8 cellular contexts compared by ENCODE assay signal in the genomic region with DNA sequence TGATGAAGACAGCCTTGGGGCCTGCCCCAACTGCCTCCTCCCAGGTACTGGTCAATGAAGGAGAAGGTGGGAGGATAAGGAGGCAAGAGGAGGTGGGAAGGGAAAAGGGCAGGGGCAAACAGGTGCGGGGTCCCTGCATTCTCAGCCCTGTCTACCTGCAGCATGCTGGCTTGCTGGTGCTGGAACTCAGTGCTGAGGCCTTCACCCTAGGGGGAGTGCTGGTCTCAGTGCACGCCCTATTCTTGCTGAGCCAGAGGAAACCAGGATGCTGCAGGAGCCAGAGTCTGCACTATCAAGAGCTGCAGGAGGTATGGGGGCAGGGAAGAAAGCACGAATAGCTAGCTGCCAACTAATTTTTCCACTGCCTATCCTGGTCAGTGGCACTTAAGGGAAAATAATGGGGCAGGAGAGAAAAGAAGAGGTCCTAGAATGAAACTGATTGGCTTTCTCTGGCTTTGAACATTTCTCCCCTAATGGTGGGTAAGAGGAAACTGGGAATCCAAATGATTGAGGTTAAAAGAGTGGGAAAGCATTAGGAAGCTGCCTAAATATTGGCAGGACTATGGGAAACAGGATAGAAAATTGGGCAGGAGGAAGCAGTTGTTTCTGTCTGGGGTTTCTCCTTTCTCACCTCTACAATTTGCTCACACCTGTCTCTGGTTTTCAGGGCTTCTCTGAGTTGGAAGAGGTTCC. TPM values are rescaled to one million over a fixed set of nuclear protein-coding genes. Genes with fewer than 3 reads are reported as not detected.
A peak's percentile ranks its signal among the peaks of the same experiment; 100 is the strongest.
DNase-seq lines count a peak whose midpoint lies in the region; ATAC-seq and TF ChIP-seq lines count a peak whose summit lies in the region.

No MANE protein-coding gene starts in this region.

- ATAC-seq in Right ventricle myocardium superior (ENCODE audit: poor library complexity) (no peak), GM19452 (IDR thresholded peaks at IDR 0.05; ENCODE audit: unreplicated experiment) (no peak)
- ATAC-seq in activated CD8-positive, alpha-beta T cell treated with anti-CD3 and anti-CD28 coated beads for 36 hours, result no peak

- no peaks in the 10 kb centered on the region for H3K9me3 Mint-ChIP-seq in activated CD8-positive, alpha-beta T cell treated with anti-CD3 and anti-CD28 coated beads for 36 hours

- H3K4me1 ChIP-seq in cardiac muscle cell (ENCODE audit: low read depth) (peaks cover 29% of the 10 kb centered on the region), transverse colon (peaks cover 45 to 76% (median 66%) of the 10 kb centered on the region in 4 donors)

- H3K36me3 Mint-ChIP-seq in activated CD8-positive, alpha-beta T cell treated with anti-CD3 and anti-CD28 coated beads for 36 hours (ENCODE audit: low read depth), result no peaks in the 10 kb centered on the region

- H3K4me1 Mint-ChIP-seq in activated CD8-positive, alpha-beta T cell treated with anti-CD3 and anti-CD28 coated beads for 36 hours (ENCODE audit: low read depth), result peaks cover 39% of the 10 kb centered on the region

- in situ Hi-C loops in transverse colon (cut with MboI; ENCODE audit: low pct_ligation_motif_present in 1 of 4, low pct_unique_long_range_greater_than_20kb in 1 of 4, low sequenced_read_pairs in 3 of 4) (no loop called here), GM13976 (cut with MboI; ENCODE audit: low sequenced_read_pairs, unreplicated experiment) (no loop called here)

- H3K27ac Mint-ChIP-seq in activated CD8-positive, alpha-beta T cell treated with anti-CD3 and anti-CD28 coated beads for 36 hours, result peak overlapping the region; percentile 1

- H3K36me3 ChIP-seq in cardiac muscle cell, result no peaks in the 10 kb centered on the region
- H3K36me3 ChIP-seq in kidney epithelial cell (ENCODE audit: control insufficient read depth, insufficient read depth, low read length), result no peaks in the 10 kb centered on the region
- H3K36me3 ChIP-seq in transverse colon, result no peaks in the 10 kb centered on the region

- no peak for TF ChIP-seq POLR2A in transverse colon (IDR thresholded peaks at IDR 0.05)

- no peak for TF ChIP-seq CTCF in cardiac muscle cell (IDR thresholded peaks at IDR 0.05; ENCODE audit: low read depth, low read length)
- TF ChIP-seq CTCF in activated CD8-positive, alpha-beta T cell treated with anti-CD3 and anti-CD28 coated beads for 36 hours (IDR thresholded peaks at IDR 0.05), result no peak
- TF ChIP-seq CTCF in kidney epithelial cell (IDR thresholded peaks at IDR 0.05; ENCODE audit: insufficient read depth, low read length, poor library complexity, severe bottlenecking), result no peak
- no peak for TF ChIP-seq CTCF in transverse colon (IDR thresholded peaks at IDR 0.05)
- no peak for TF ChIP-seq CTCF in GM13976 (IDR thresholded peaks at IDR 0.05; ENCODE audit: borderline replicate concordance, control extremely low read depth, extremely low read depth, insufficient read depth, missing control alignments)

- H3K27me3 Mint-ChIP-seq in activated CD8-positive, alpha-beta T cell treated with anti-CD3 and anti-CD28 coated beads for 36 hours, result no peaks in the 10 kb centered on the region

- H3K27me3 ChIP-seq in cardiac muscle cell (no peaks in the 10 kb centered on the region), kidney epithelial cell (ENCODE audit: control insufficient read depth, insufficient read depth, low read length) (no peaks in the 10 kb centered on the region), transverse colon (no peaks in the 10 kb centered on the region)

- no peak for TF ChIP-seq EP300 in transverse colon (IDR thresholded peaks at IDR 0.05; ENCODE audit: low read depth)

- H3K4me3 Mint-ChIP-seq in activated CD8-positive, alpha-beta T cell treated with anti-CD3 and anti-CD28 coated beads for 36 hours, result peak overlapping the region; percentile 80

- intact Hi-C loops in Right ventricle myocardium superior (cut with DNase I) (loop anchor here (5.0 kb wide), 1 partner anchor 85 kb away; no protein-coding TSS in a partner anchor), transverse colon (cut with DNase I; ENCODE audit: low total_unique reads) (no loop called here)
- intact Hi-C loops in activated CD8-positive, alpha-beta T cell treated with anti-CD3 and anti-CD28 coated beads for 36 hours (cut with micrococcal nuclease), result no loop called here

- 37% methylated on average over 3 of the region's 3 CpGs; no CpG with 5 or more reads in 1 of the 2 donors for WGBS in transverse colon (ENCODE audit: low coverage in 1 of 2), 2 donors

- H3K27ac ChIP-seq in cardiac muscle cell, result peak overlapping the region; percentile 3
- H3K27ac ChIP-seq in transverse colon, result peak overlapping the region; percentile 91 to 99 (median 96)

- DNase-seq in cardiac muscle cell (ENCODE audit: low read depth in 1 of 2, low spot score in 1 of 2), result peak in 1 of 2 donors; percentile 13
- no peak for DNase-seq in Right ventricle myocardium superior
- no peak for DNase-seq in activated CD8-positive, alpha-beta T cell treated with anti-CD3 and anti-CD28 coated beads for 36 hours
- no peak for DNase-seq in kidney epithelial cell (ENCODE audit: low read depth)
- DNase-seq in transverse colon, result no peak
- no peak for DNase-seq in GM13976 (ENCODE audit: low spot score)
- no peak for DNase-seq in nucleus accumbens (lab: John Stamatoyannopoulos, UW)

- no peaks in the 10 kb centered on the region for H3K9me3 ChIP-seq in cardiac muscle cell (ENCODE audit: low read depth)
- no peaks in the 10 kb centered on the region for H3K9me3 ChIP-seq in transverse colon

- CTCF ChIA-PET in activated CD8-positive, alpha-beta T cell treated with anti-CD3 and anti-CD28 coated beads for 36 hours (lab: Charles Lee), result interaction anchor here (0.9 to 13.2 kb wide), 14 partner anchors 8 to 641 kb away, joined by 3 to 267 read pairs (median 10); a partner anchor contains a TSS

- H3K4me3 ChIP-seq in cardiac muscle cell, result no peak overlapping the region
- H3K4me3 ChIP-seq in kidney epithelial cell (ENCODE audit: low read depth, low read length), result peak overlapping the region; percentile 58
- H3K4me3 ChIP-seq in transverse colon, result peak overlapping the region in 1 of 4 donors; percentile 57

- POLR2A ChIA-PET in activated CD8-positive, alpha-beta T cell treated with anti-CD3 and anti-CD28 coated beads for 36 hours (lab: Charles Lee), result interaction anchor here (0.7 to 4.7 kb wide), 9 partner anchors 9 to 164 kb away, joined by 3 to 30 read pairs (median 5); a partner anchor contains a TSS

RNA-seq across cellular contexts. Expression of a gene that starts 1.8 kb away (rescaled TPM):
- total RNA-seq in cardiac muscle cell (0.46 and 1.2 TPM in 2 replicates), Right ventricle myocardium superior (0.43 TPM), kidney epithelial cell (not detected in 2 replicates), transverse colon (10 to 100 TPM; 13.1 to 63.7 (median 41.9) TPM)
- 1.3 and 2.4 TPM in 2 replicates for polyA plus RNA-seq in cardiac muscle cell
- total RNA-seq in activated CD8-positive, alpha-beta T cell treated with anti-CD3 and anti-CD28 coated beads for 36 hours, result not detected

RNA-seq across cellular contexts. Expression of a gene that starts 4.2 kb away (rescaled TPM):
- total RNA-seq in cardiac muscle cell (143 and 154 TPM in 2 replicates), Right ventricle myocardium superior (50.0 TPM), kidney epithelial cell (25.5 and 34.5 TPM in 2 replicates), transverse colon (100 to 1,000 TPM in 2 of 4 donors, 10 to 100 TPM in 2; 68.4 to 135 (median 94.5) TPM)
- polyA plus RNA-seq in cardiac muscle cell, result 49.5 and 77.0 TPM in 2 replicates
- 1 to 10 TPM; 7.2 to 8.2 TPM for total RNA-seq in activated CD8-positive, alpha-beta T cell treated with anti-CD3 and anti-CD28 coated beads for 36 hours

RNA-seq across cellular contexts. Expression of a gene that starts 32.5 kb away (rescaled TPM):
- 32.9 and 41.7 TPM in 2 replicates for total RNA-seq in cardiac muscle cell
- 26.4 and 31.6 TPM in 2 replicates for polyA plus RNA-seq in cardiac muscle cell
- total RNA-seq in Right ventricle myocardium superior, result 21.2 TPM
- under 1 TPM; 0.18 to 0.23 TPM for total RNA-seq in activated CD8-positive, alpha-beta T cell treated with anti-CD3 and anti-CD28 coated beads for 36 hours
- 59.4 and 59.7 TPM in 2 replicates for total RNA-seq in kidney epithelial cell
- total RNA-seq in transverse colon, result 100 to 1,000 TPM in 1 of 4 donors, 10 to 100 TPM in 3; 55.6 to 138 (median 62.2) TPM

RNA-seq across cellular contexts. Expression of a gene that starts 45.0 kb away (rescaled TPM):
- total RNA-seq in cardiac muscle cell (not detected in 2 replicates), Right ventricle myocardium superior (not detected), kidney epithelial cell (not detected in 2 replicates), transverse colon (not detected)
- not detected in 2 replicates for polyA plus RNA-seq in cardiac muscle cell
- not detected for total RNA-seq in activated CD8-positive, alpha-beta T cell treated with anti-CD3 and anti-CD28 coated beads for 36 hours

RNA-seq across cellular contexts. Expression of a gene that starts 53.2 kb away (rescaled TPM):
- total RNA-seq in cardiac muscle cell (not detected in 2 replicates), Right ventricle myocardium superior (not detected), kidney epithelial cell (not detected in 2 replicates), transverse colon (not detected)
- polyA plus RNA-seq in cardiac muscle cell, result not detected in 2 replicates
- under 1 TPM in 1 of 2 experiments, not detected in 1; 0.07 TPM for total RNA-seq in activated CD8-positive, alpha-beta T cell treated with anti-CD3 and anti-CD28 coated beads for 36 hours

Comparison
In these comparisons a context has a peak if more than half of its experiments do, and no peak if none do; other contexts are left out.
1. RNA of a gene that starts 32.5 kb away (total RNA-seq): 55.6 to 138 TPM in transverse colon, 59.4 to 59.7 TPM in kidney epithelial cell, 32.9 to 41.7 TPM in cardiac muscle cell and 21.2 TPM in Right ventricle myocardium superior (single experiment); 0.18 to 0.23 TPM in activated CD8-positive, alpha-beta T cell treated with anti-CD3 and anti-CD28 coated beads for 36 hours; every median in the first group is over 10 times any median in the second.